In genomic region chr5:39217365-39218281, GRCh38 we compare ENCODE assay signal across 8 cellular contexts. TPM values are rescaled to one million over a fixed set of nuclear protein-coding genes. Genes with fewer than 3 reads are reported as not detected.
DNase-seq lines count a peak whose midpoint lies in the region; ATAC-seq and TF ChIP-seq lines count a peak whose summit lies in the region.

No MANE protein-coding gene starts in this region.

- H3K27me3 ChIP-seq in neutrophil (no peaks in the 10 kb centered on the region), thyroid gland (no peaks in the 10 kb centered on the region)

- TF ChIP-seq CTCF in fibroblast of villous mesenchyme (IDR thresholded peaks at IDR 0.05; ENCODE audit: insufficient read depth, low read depth, low read length), result peak; percentile 98
- TF ChIP-seq CTCF in neutrophil (IDR thresholded peaks at IDR 0.05), result peak; percentile 98
- TF ChIP-seq CTCF in thyroid gland (IDR thresholded peaks at IDR 0.05), result peak; percentile 83 to 98 (median 92)

- H3K27ac ChIP-seq in neutrophil (peak overlapping the region; percentile 97), thyroid gland (no peak overlapping the region)

- H3K36me3 ChIP-seq in neutrophil (peaks cover 34% of the 10 kb centered on the region), thyroid gland (no peaks in the 10 kb centered on the region)

- WGBS in thyroid gland, 2 donors, result 61 to 63% methylated on average over 16 of the region's 16 CpGs

- peak; percentile 77 for DNase-seq in EL
- peak; percentile 79 for DNase-seq in LoVo (ENCODE audit: low spot score)
- DNase-seq in SHP77 treated with DMSO at 0.1 percent for 48 hours (lab: John Stamatoyannopoulos, UW), result peak; percentile 79
- DNase-seq in activated effector memory CD4-positive, alpha-beta T cell treated with anti-CD3 and anti-CD28 coated beads, Interleukin-2, amount 50 U/mL, for 16 hours, result peak; percentile 88
- peak; percentile 82 for DNase-seq in fibroblast of villous mesenchyme (ENCODE audit: low read depth)
- peak; percentile 76 to 79 for DNase-seq in thyroid gland

- H3K4me1 ChIP-seq in neutrophil (ENCODE audit: control insufficient read depth in 1 of 2, insufficient read depth in 1 of 2, low read depth in 1 of 2, low read length in 1 of 2) (peaks cover 90 to 96% of the 10 kb centered on the region in 2 experiments), thyroid gland (peaks cover 0 to 4% of the 10 kb centered on the region in 2 donors)

- H3K4me3 ChIP-seq in fibroblast of villous mesenchyme (ENCODE audit: low read depth, low read length) (no peak overlapping the region), neutrophil (ENCODE audit: low read depth in 1 of 2, low read length in 1 of 2) (peak overlapping the region; percentile 75 to 80), thyroid gland (replicated peaks in 1 of 3) (no peak overlapping the region)

- H3K9me3 ChIP-seq in neutrophil, result no peaks in the 10 kb centered on the region
- H3K9me3 ChIP-seq in thyroid gland, result no peaks in the 10 kb centered on the region

- intact Hi-C loops in thyroid gland (cut with DNase I), result loop anchor here (5.0 kb wide), 1 partner anchor 330 kb away; no protein-coding TSS in a partner anchor

- ATAC-seq in GM21786 (IDR thresholded peaks at IDR 0.05; ENCODE audit: unreplicated experiment), result peak; percentile 85

- TF ChIP-seq POLR2A in thyroid gland (IDR thresholded peaks at IDR 0.05), result no peak

RNA-seq across cellular contexts. Expression of gene FYB1, which starts 1.7 kb away (rescaled TPM):
- total RNA-seq in fibroblast of villous mesenchyme (not detected in 2 replicates), thyroid gland (10 to 100 TPM in 1 of 4 donors, 1 to 10 TPM in 3; 2.4 to 15.6 (median 3.7) TPM)

Comparison
In these comparisons a context has a peak if more than half of its experiments do, and no peak if none do; other contexts are left out.
1. H3K4me3 ChIP-seq: peak in neutrophil (2 of 2); none in fibroblast of villous mesenchyme (single experiment) and thyroid gland (0 of 3).
2. Peak in every context shown above with its lines, with median percentiles within 50 percentile points of each other: DNase-seq and CTCF ChIP-seq.